Comparison of ENCODE assay signal across 15 cellular contexts in the genomic region with DNA sequence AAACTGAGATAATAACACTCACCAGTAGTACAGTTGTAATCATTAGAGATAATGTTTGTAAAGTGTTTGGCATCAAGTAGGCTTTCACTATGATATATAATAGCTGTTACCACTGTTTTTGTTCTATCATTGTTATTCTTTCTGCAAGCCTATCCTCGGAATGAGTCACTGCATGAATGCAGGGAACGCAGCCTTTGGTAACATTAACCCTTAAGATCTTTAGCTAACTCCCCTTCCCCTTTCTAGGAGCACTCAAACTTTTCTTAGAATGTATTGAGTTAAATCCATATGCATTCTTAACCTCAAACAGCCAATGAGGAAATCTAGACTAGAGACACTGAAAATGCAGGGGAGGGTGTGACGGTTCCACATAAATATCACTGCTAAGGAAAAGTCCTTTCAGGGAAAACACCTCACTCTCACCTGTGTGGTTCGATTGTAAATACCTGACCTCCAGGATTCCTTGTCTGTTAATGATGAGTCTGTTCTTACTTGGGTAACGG.
A peak's percentile ranks its signal among the peaks of the same experiment; 100 is the strongest.
DNase-seq lines count a peak whose midpoint lies in the region; ATAC-seq and TF ChIP-seq lines count a peak whose summit lies in the region.
"Had no signal": no experiment of that assay in that cellular context is flagged by ENCODE, and none has a peak within 500 bp of the region (broad histone marks: within the 10 kb centered on the region; RNA-seq: fewer than 3 reads in every experiment).

No MANE protein-coding gene starts in this region.

- peak overlapping the region; percentile 47 for H2BK5ac ChIP-seq in IMR-90 (ENCODE audit: low read depth, low read length, poor library complexity, severe bottlenecking)

- CTCF ChIA-PET in Caco-2 (lab: Charles Lee) (no interaction called here), IMR-90 (lab: Yijun Ruan, JAX) (interaction anchor here (0.5 kb wide), 1 partner anchor 10 kb away, joined by 3 read pairs; no protein-coding TSS in a partner anchor)

- H3K27ac ChIP-seq in IMR-90 (ENCODE audit: insufficient read depth, low read length), result peak overlapping the region; percentile 30; the same call in 1 of the 2 replicates
- H3K27ac ChIP-seq in transverse colon, result no peak overlapping the region
- H3K27ac ChIP-seq: VCaP had no signal

- peak overlapping the region; percentile 91; the same call in 1 of the 3 replicates for H2BK15ac ChIP-seq in IMR-90 (ENCODE audit: low read depth, low read length)

- H3K27me3 Mint-ChIP-seq in Caco-2 (ENCODE audit: insufficient read depth, unreplicated experiment), result no peaks in the 10 kb centered on the region

- peak overlapping the region; percentile 5 to 67; a peak in 1 of 4 replicates for H4K8ac ChIP-seq in IMR-90 (ENCODE audit: low read depth in 2 of 2, low read length in 2 of 2)

- H2BK20ac ChIP-seq in IMR-90 (ENCODE audit: low read depth, low read length), result peak overlapping the region; percentile 97

- no peak overlapping the region for H2AFZ ChIP-seq in IMR-90 (replicated peaks; ENCODE audit: low read length, poor library complexity)

- H3K9ac ChIP-seq in IMR-90 (ENCODE audit: low read depth, low read length), result no peak overlapping the region; the same call in 1 of the 2 replicates
- no peak overlapping the region for H3K9ac ChIP-seq in adipocyte (ENCODE audit: low read length)

- H2AK9ac ChIP-seq in IMR-90 (replicated peaks; ENCODE audit: low read depth, low read length, poor library complexity), result no peak overlapping the region

- H2AK5ac ChIP-seq in IMR-90 (ENCODE audit: low read depth, low read length), result peak overlapping the region; percentile 56; the same call in 1 of the 2 replicates

- TF ChIP-seq POLR2A in IMR-90 (IDR thresholded peaks at IDR 0.05; ENCODE audit: low read depth, low read length), result no peak
- TF ChIP-seq POLR2A in transverse colon (IDR thresholded peaks at IDR 0.05), result no peak

- TF ChIP-seq CTCF in Caco-2 (IDR thresholded peaks at IDR 0.05; ENCODE audit: insufficient read depth in 1 of 2, low read depth in 1 of 2, low read length in 1 of 2, severe bottlenecking in 1 of 2, unreplicated experiment in 1 of 2), result no peak
- TF ChIP-seq CTCF in IMR-90 (conservative IDR thresholded peaks at IDR 0.05; ENCODE audit: low read depth, low read length), result no peak
- no peak for TF ChIP-seq CTCF in transverse colon (IDR thresholded peaks at IDR 0.05)

- BruUV-seq in Caco-2 (replicated peaks; lab: Mats Ljungman, UMichigan) (no TSS peak), IMR-90 (replicated peaks; lab: Mats Ljungman, UMichigan) (no TSS peak)

- TF ChIP-seq RAD21 in IMR-90 (IDR thresholded peaks at IDR 0.05; ENCODE audit: low read length), result no peak

- H3K4me3 ChIP-seq in Caco-2 (ENCODE audit: low read depth, low read length), result no peak overlapping the region
- H3K4me3 ChIP-seq in IMR-90 (ENCODE audit: insufficient read depth, low read depth, low read length), result no peak overlapping the region
- no peak overlapping the region for H3K4me3 ChIP-seq in adipocyte (ENCODE audit: low read length)
- H3K4me3 ChIP-seq in transverse colon, result no peak overlapping the region

- no peaks in the 10 kb centered on the region; the same call in 1 of the 2 replicates for H3K9me1 ChIP-seq in IMR-90 (ENCODE audit: insufficient read depth, low read length)

- H3K4me3 Mint-ChIP-seq in Caco-2 (ENCODE audit: unreplicated experiment), result peak overlapping the region; percentile 0
- H3K4me3 Mint-ChIP-seq: naive thymus-derived CD4-positive, alpha-beta T cell had no signal

- H3K23ac ChIP-seq in IMR-90 (ENCODE audit: low read depth, low read length), result 0 out of 2 replicates have a peak overlapping the region, but pooled peaks have one; percentile 24

- intact Hi-C loops in Caco-2 (cut with micrococcal nuclease; ENCODE audit: unreplicated experiment) (no loop called here), IMR-90 (cut with micrococcal nuclease) (no loop called here), posterior vena cava (cut with DNase I) (no loop called here), transverse colon (cut with DNase I; ENCODE audit: low total_unique reads) (no loop called here)

- no peaks in the 10 kb centered on the region for H3K79me1 ChIP-seq in IMR-90 (ENCODE audit: low read depth in 1 of 2, low read length in 2 of 2)

- no peak overlapping the region for H3K56ac ChIP-seq in IMR-90 (ENCODE audit: extremely low read depth, insufficient read depth, low read length)

- no peak for TF ChIP-seq EP300 in transverse colon (IDR thresholded peaks at IDR 0.05; ENCODE audit: low read depth)

- DNase-seq in Caco-2 (no peak), IMR-90 (peak; percentile 70), adipocyte (ENCODE audit: low read depth) (peak; percentile 69), glomerular visceral epithelial cell (ENCODE audit: extremely low spot score) (peak; percentile 11), posterior vena cava (ENCODE audit: low spot score) (no peak), transverse colon (no peak), NCI-H748 treated with DMSO at 0.1 percent for 48 hours (lab: John Stamatoyannopoulos, UW) (no peak)
- DNase-seq: AML-193; kidney; naive thymus-derived CD4-positive, alpha-beta T cell; NCI-H1694; RPMI8226 had no signal

- H3K36me3 ChIP-seq in Caco-2 (ENCODE audit: control insufficient read depth, insufficient read depth, low read length) (no peaks in the 10 kb centered on the region), IMR-90 (ENCODE audit: control insufficient read depth, insufficient read depth, low read length) (no peaks in the 10 kb centered on the region), adipocyte (ENCODE audit: control insufficient read depth, insufficient read depth, low read length, severe bottlenecking) (no peaks in the 10 kb centered on the region), transverse colon (no peaks in the 10 kb centered on the region)

- peak overlapping the region; percentile 75 for H4K5ac ChIP-seq in IMR-90 (ENCODE audit: low read depth, low read length)

- H3K27ac Mint-ChIP-seq in Caco-2 (ENCODE audit: unreplicated experiment), result no peak overlapping the region
- H3K27ac Mint-ChIP-seq: naive thymus-derived CD4-positive, alpha-beta T cell had no signal

- H2BK120ac ChIP-seq in IMR-90 (ENCODE audit: low read depth, low read length), result peak overlapping the region; percentile 93

- H4K91ac ChIP-seq in IMR-90 (ENCODE audit: insufficient read depth, low read depth, low read length), result peak overlapping the region; percentile 74

- in situ Hi-C loops in IMR-90 (cut with MboI; ENCODE audit: low sequenced_read_pairs), result no loop called here
- in situ Hi-C loops in transverse colon (cut with MboI; ENCODE audit: low pct_ligation_motif_present in 1 of 4, low pct_unique_long_range_greater_than_20kb in 1 of 4, low sequenced_read_pairs in 3 of 4), result no loop called here

- no peaks in the 10 kb centered on the region for H3K9me3 Mint-ChIP-seq in Caco-2 (ENCODE audit: unreplicated experiment)

- H3K4me1 ChIP-seq in Caco-2, result peaks cover 12% of the 10 kb centered on the region
- H3K4me1 ChIP-seq in IMR-90 (ENCODE audit: control insufficient read depth, insufficient read depth, low read length), result peaks cover 5% of the 10 kb centered on the region
- peaks cover 13% of the 10 kb centered on the region for H3K4me1 ChIP-seq in adipocyte (ENCODE audit: control insufficient read depth, insufficient read depth, low read length)
- H3K4me1 ChIP-seq in transverse colon, result no peaks in the 10 kb centered on the region

- peak overlapping the region; percentile 93 for H3K18ac ChIP-seq in IMR-90 (ENCODE audit: low read depth, low read length)

- H3K4me1 Mint-ChIP-seq in Caco-2 (ENCODE audit: low read depth, unreplicated experiment), result peaks cover 11% of the 10 kb centered on the region

- peak overlapping the region; percentile 74 for H3K14ac ChIP-seq in IMR-90 (replicated peaks; ENCODE audit: low read depth, low read length)

- no peaks in the 10 kb centered on the region for H3K36me3 Mint-ChIP-seq in Caco-2 (ENCODE audit: insufficient read depth, unreplicated experiment)

- H3K9me3 ChIP-seq in Caco-2 (no peaks in the 10 kb centered on the region), IMR-90 (ENCODE audit: control insufficient read depth, insufficient read depth, low read length) (no peaks in the 10 kb centered on the region), adipocyte (ENCODE audit: control insufficient read depth, low read length) (no peaks in the 10 kb centered on the region), transverse colon (no peaks in the 10 kb centered on the region)

- no peaks in the 10 kb centered on the region for H4K20me1 ChIP-seq in IMR-90 (ENCODE audit: insufficient read depth, low read length)

- H3K27me3 ChIP-seq in Caco-2 (replicated peaks; ENCODE audit: control insufficient read depth, insufficient read depth, low read length), result no peaks in the 10 kb centered on the region
- H3K27me3 ChIP-seq in IMR-90 (ENCODE audit: control insufficient read depth, insufficient read depth, low read length), result no peaks in the 10 kb centered on the region
- H3K27me3 ChIP-seq in adipocyte (replicated peaks; ENCODE audit: control insufficient read depth, insufficient read depth, low read length), result no peaks in the 10 kb centered on the region
- H3K27me3 ChIP-seq in transverse colon, result no peaks in the 10 kb centered on the region

- POLR2A ChIA-PET in Caco-2 (lab: Charles Lee), result no interaction called here
- POLR2A ChIA-PET in IMR-90 (lab: Charles Lee; ENCODE audit: unreplicated experiment), result no interaction called here

- peak overlapping the region; percentile 60; the same call in 1 of the 2 replicates for H3K4me2 ChIP-seq in IMR-90 (ENCODE audit: low read depth, low read length)

- dilution Hi-C loops in IMR-90 (cut with HindIII; ENCODE audit: low sequenced_read_pairs, unreplicated experiment), result no loop called here

- H3K4ac ChIP-seq in IMR-90 (ENCODE audit: low read depth, low read length), result peak overlapping the region; percentile 74; the same call in 1 of the 2 replicates

- peak; percentile 80 for ATAC-seq in IMR-90 (ENCODE audit: low read depth)
- no peak for ATAC-seq in HG02981 (IDR thresholded peaks at IDR 0.05; ENCODE audit: unreplicated experiment)
- ATAC-seq: naive thymus-derived CD4-positive, alpha-beta T cell; sciatic nerve had no signal

- no CpG with 5 or more reads among the region's 5 CpGs for WGBS in IMR-90 (ENCODE audit: extremely low coverage in 2 of 2, insufficient read length in 1 of 2), 2 experiments
- WGBS in transverse colon (ENCODE audit: low coverage in 1 of 2), 2 donors, result 27 to 48% methylated on average over 5 of the region's 5 CpGs

TF ChIP-seq in IMR-90, 13 proteins besides CTCF, POLR2A, EP300 and RAD21:
- no peak for TF ChIP-seq SMC3 (IDR thresholded peaks at IDR 0.05; ENCODE audit: low read depth, low read length)
- TF ChIP-seq NFE2L2 (IDR thresholded peaks at IDR 0.05; ENCODE audit: low read depth, low read length), result no peak
- TF ChIP-seq CEBPB (IDR thresholded peaks at IDR 0.05; ENCODE audit: low read depth, low read length), result peak; percentile 15; the same call in 1 of the 2 replicates
- no peak for TF ChIP-seq MAFK (IDR thresholded peaks at IDR 0.05; ENCODE audit: low read depth, low read length)
- TF ChIP-seq FOS (IDR thresholded peaks at IDR 0.05; ENCODE audit: low read depth, low read length), result peak; percentile 47; the same call in 1 of the 2 replicates
- no peak for TF ChIP-seq RCOR1 (IDR thresholded peaks at IDR 0.05; ENCODE audit: insufficient replicate concordance, low read length)
TF ChIP-seq in IMR-90: peak in this region for 2.

Comparison
In these comparisons a context has a peak if more than half of its experiments do, and no peak if none do; other contexts are left out.
1. DNase-seq: peak in IMR-90 (single experiment), adipocyte (single experiment) and glomerular visceral epithelial cell (single experiment); none in Caco-2 (0 of 2), posterior vena cava (single experiment), transverse colon (single experiment) and NCI-H748 treated with DMSO at 0.1 percent for 48 hours (single experiment).